7 cellular contexts compared by ENCODE assay signal in genomic region chr5:134026521-134027202, GRCh38. TPM values are rescaled to one million over a fixed set of nuclear protein-coding genes. Genes with fewer than 3 reads are reported as not detected.
A peak's percentile ranks its signal among the peaks of the same experiment; 100 is the strongest.
DNase-seq lines count a peak whose midpoint lies in the region; ATAC-seq and TF ChIP-seq lines count a peak whose summit lies in the region.

No MANE protein-coding gene starts in this region.

- H3K27ac Mint-ChIP-seq in WTC11: no peak overlapping the region; the same call in 1 of the 2 replicates
- peak overlapping the region in 1 of 10 donors; percentile 81 for H3K27ac Mint-ChIP-seq in naive thymus-derived CD8-positive, alpha-beta T cell

- no peaks in the 10 kb centered on the region for H3K36me3 Mint-ChIP-seq in WTC11
- H3K36me3 Mint-ChIP-seq in naive thymus-derived CD8-positive, alpha-beta T cell: no peaks in the 10 kb centered on the region

- no peaks in the 10 kb centered on the region for H3K9me3 Mint-ChIP-seq in WTC11
- no peaks in the 10 kb centered on the region for H3K9me3 Mint-ChIP-seq in naive thymus-derived CD8-positive, alpha-beta T cell

- no peak overlapping the region for H3K4me3 Mint-ChIP-seq in WTC11
- no peak overlapping the region for H3K4me3 Mint-ChIP-seq in naive thymus-derived CD8-positive, alpha-beta T cell

- ATAC-seq in HG02852 (IDR thresholded peaks at IDR 0.05; ENCODE audit: unreplicated experiment): peak; percentile 66
- ATAC-seq in WTC11: peak; percentile 99
- ATAC-seq in naive thymus-derived CD8-positive, alpha-beta T cell: peak; percentile 100
- ATAC-seq in HG03135 (IDR thresholded peaks at IDR 0.05; ENCODE audit: unreplicated experiment): no peak

- DNase-seq in GM10266 (ENCODE audit: extremely low spot score): peak; percentile 63
- peak; percentile 22 to 50 for DNase-seq in NCI-H446 (lab: John Stamatoyannopoulos, UW)
- peak; percentile 74 for DNase-seq in WTC11 (ENCODE audit: low spot score)
- peak; percentile 34 for DNase-seq in effector CD4-positive, alpha-beta T cell
- DNase-seq in naive thymus-derived CD8-positive, alpha-beta T cell: peak; percentile 31 to 83 (median 51)

- peak; percentile 62 for TF ChIP-seq CTCF in GM10266 (IDR thresholded peaks at IDR 0.05; ENCODE audit: control insufficient read depth, insufficient read depth, low read depth, missing control alignments)
- TF ChIP-seq CTCF in WTC11 (IDR thresholded peaks at IDR 0.05): peak; percentile 41; the same call in 1 of the 2 replicates

- POLR2A ChIA-PET in WTC11 (lab: Charles Lee): interaction anchor here (0.5 kb wide), 1 partner anchor 170 kb away, joined by 8 read pairs; no protein-coding TSS in a partner anchor
- POLR2A ChIA-PET in naive thymus-derived CD8-positive, alpha-beta T cell (lab: Charles Lee): interaction anchor here (0.6 to 1.2 kb wide), 3 partner anchors 14 to 149 kb away, joined by 3 to 5 read pairs (median 3); no protein-coding TSS in a partner anchor

- CTCF ChIA-PET in WTC11 (lab: Charles Lee): interaction anchor here (0.5 to 3.9 kb wide), 42 partner anchors 9 to 691 kb away, joined by 3 to 76 read pairs (median 5); partner anchors contain the start of genes TCF7 and VDAC1

- 0 out of 2 replicates have a peak, but pooled peaks cover 9% of the 10 kb centered on the region for H3K4me1 Mint-ChIP-seq in WTC11
- peaks cover 0 to 6% (median 4%) of the 10 kb centered on the region in 4 donors for H3K4me1 Mint-ChIP-seq in naive thymus-derived CD8-positive, alpha-beta T cell

- H3K27me3 Mint-ChIP-seq in WTC11 (ENCODE audit: low read depth): peaks cover 4% of the 10 kb centered on the region; the same call in 1 of the 2 replicates
- H3K27me3 Mint-ChIP-seq in naive thymus-derived CD8-positive, alpha-beta T cell: peaks cover 0 to 2% (median 0%) of the 10 kb centered on the region in 5 donors

TF ChIP-seq in WTC11, 78 proteins besides CTCF, POLR2A, EP300 and RAD21:
- TF ChIP-seq NFATC4 (CRISPR knock-in tag; IDR thresholded peaks at IDR 0.05) (no peak), ZMAT4 (CRISPR knock-in tag; IDR thresholded peaks at IDR 0.05) (no peak), ZNF219 (CRISPR knock-in tag; IDR thresholded peaks at IDR 0.05; ENCODE audit: borderline replicate concordance) (no peak), FOXK1 (CRISPR knock-in tag; IDR thresholded peaks at IDR 0.05) (no peak), ZNF671 (CRISPR knock-in tag; IDR thresholded peaks at IDR 0.05) (no peak)

RNA-seq across cellular contexts. Expression of gene VDAC1, which starts 21.9 kb away (rescaled TPM):
- 266 to 274 TPM (median 268 TPM) in 3 replicates for total RNA-seq in WTC11 (2021)
- total RNA-seq in naive thymus-derived CD8-positive, alpha-beta T cell: 10 to 100 TPM; 42.6 to 43.2 TPM
- 10 to 100 TPM; 64.4 to 72.9 (median 68.3) TPM for polyA plus RNA-seq in naive thymus-derived CD8-positive, alpha-beta T cell

RNA-seq across cellular contexts. Expression of gene C5orf15, which starts 58.2 kb away (rescaled TPM):
- total RNA-seq in WTC11 (2021): 29.9 to 32.7 TPM (median 30.3 TPM) in 3 replicates
- 10 to 100 TPM; 14.4 to 16.4 TPM for total RNA-seq in naive thymus-derived CD8-positive, alpha-beta T cell
- 10 to 100 TPM; 14.0 to 18.8 (median 16.2) TPM for polyA plus RNA-seq in naive thymus-derived CD8-positive, alpha-beta T cell
